In the genomic region with DNA sequence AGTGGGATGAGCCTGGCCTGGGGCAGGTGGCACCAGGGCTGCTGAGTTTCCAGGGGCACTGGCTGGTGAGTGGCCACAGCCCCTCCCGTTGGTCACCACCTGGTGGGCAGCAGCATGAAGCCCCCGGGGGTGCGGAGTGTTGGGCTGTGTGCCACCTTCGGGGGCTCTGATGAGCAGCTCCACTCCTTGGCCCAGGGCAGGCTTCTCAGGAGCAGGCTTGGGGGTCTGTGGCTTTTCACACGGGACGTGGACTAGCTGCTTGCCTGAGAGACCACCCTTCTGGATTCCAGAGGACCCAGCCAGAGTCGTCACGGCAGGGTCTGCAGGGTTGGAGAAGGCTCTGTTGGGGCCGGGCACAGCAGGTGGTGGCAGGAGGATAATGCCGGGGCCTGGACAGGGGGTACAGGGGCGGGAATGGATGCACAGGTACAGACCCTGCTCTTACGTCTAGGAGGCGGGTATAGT, we compare ENCODE assay signal across 15 cellular contexts.
DNase-seq lines count a peak whose midpoint lies in the region; ATAC-seq and TF ChIP-seq lines count a peak whose summit lies in the region.
"Had no signal": no experiment of that assay in that cellular context is flagged by ENCODE, and none has a peak within 500 bp of the region (broad histone marks: within the 10 kb centered on the region; RNA-seq: fewer than 3 reads in every experiment).

No MANE protein-coding gene starts in this region.

- no peaks in the 10 kb centered on the region for H3K4me1 ChIP-seq in osteoblast (ENCODE audit: insufficient read depth, low read length)
- H3K4me1 ChIP-seq in HAP-1: no peaks in the 10 kb centered on the region
- H3K4me1 ChIP-seq in SK-N-SH (ENCODE audit: control insufficient read depth in 1 of 2, insufficient read depth in 2 of 2, low read depth in 1 of 2, low read length in 1 of 2): no peaks in the 10 kb centered on the region; a peak in 1 of 4 replicates

- in situ Hi-C loops in HAP-1 (cut with MboI; ENCODE audit: low sequenced_read_pairs): no loop called here

- DNase-seq in islet precursor cell (peak; percentile 48), mesenteric fat pad (ENCODE audit: low spot score) (peak; percentile 71), osteoblast (ENCODE audit: insufficient read length, low spot score, missing footprints) (peak; percentile 27), HAP-1 (ENCODE audit: low spot score in 2 of 2) (no peak), SK-N-SH (no peak)
- no peak for DNase-seq in stimulated activated effector memory CD8-positive, alpha-beta T cell treated with anti-CD3 and anti-CD28 coated beads, Interleukin-12 subunit alpha, Interleukin-12 subunit beta, amount 100 ng/mL, for 72 hours (ENCODE audit: low spot score in 2 of 2)
- DNase-seq: Calu3; CD8-positive, alpha-beta T cell; GF-D8; H9 had no signal

- POLR2A ChIA-PET in SK-N-SH (lab: Yijun Ruan, JAX): no interaction called here

- peak; percentile 31 for ATAC-seq in stimulated activated effector memory CD8-positive, alpha-beta T cell treated with anti-CD3 and anti-CD28 coated beads, Interleukin-12 subunit alpha, Interleukin-12 subunit beta, amount 100 ng/mL, for 72 hours
- ATAC-seq in esophagus mucosa (no peak), HG03469 (IDR thresholded peaks at IDR 0.05; ENCODE audit: unreplicated experiment) (no peak)
- ATAC-seq: CD8-positive, alpha-beta T cell had no signal

- H3K79me2 ChIP-seq in osteoblast (ENCODE audit: insufficient read depth, low read length) (no peaks in the 10 kb centered on the region), SK-N-SH (ENCODE audit: insufficient read depth) (no peaks in the 10 kb centered on the region)

- H3K4me1 Mint-ChIP-seq in stimulated activated effector memory CD8-positive, alpha-beta T cell treated with anti-CD3 and anti-CD28 coated beads, Interleukin-12 subunit alpha, Interleukin-12 subunit beta, amount 100 ng/mL, for 72 hours: peaks cover 7% of the 10 kb centered on the region

- no peaks in the 10 kb centered on the region for H4K20me1 ChIP-seq in osteoblast (ENCODE audit: insufficient read depth, low read length)
- no peaks in the 10 kb centered on the region for H4K20me1 ChIP-seq in SK-N-SH (ENCODE audit: insufficient read depth)
- H4K20me1 ChIP-seq: BLaER1 treated with 17β-estradiol and CSF1 and Interleukin-3, amounts not matched to agents 10 nM and 100 nM had no signal

- WGBS in SK-N-SH (ENCODE audit: low lambda C conversion rate): 65% methylated on average over 10 of the region's 13 CpGs

- CTCF ChIA-PET in SK-N-SH (lab: Yijun Ruan, JAX): interaction anchor here (0.5 kb wide), 1 partner anchor 120 kb away, joined by 3 read pairs; no protein-coding TSS in a partner anchor

- H2AFZ ChIP-seq in osteoblast (ENCODE audit: low read length) (no peak overlapping the region), SK-N-SH (ENCODE audit: low read depth) (no peak overlapping the region)

- no peak overlapping the region for H3K27ac Mint-ChIP-seq in stimulated activated effector memory CD8-positive, alpha-beta T cell treated with anti-CD3 and anti-CD28 coated beads, Interleukin-12 subunit alpha, Interleukin-12 subunit beta, amount 100 ng/mL, for 72 hours
- H3K27ac Mint-ChIP-seq: B cell; CD8-positive, alpha-beta T cell; H9 had no signal

- H3K36me3 ChIP-seq in osteoblast (ENCODE audit: insufficient read depth, low read length) (no peaks in the 10 kb centered on the region), HAP-1 (replicated peaks) (no peaks in the 10 kb centered on the region), SK-N-SH (replicated peaks in 1 of 2; ENCODE audit: control insufficient read depth in 1 of 2, insufficient read depth in 2 of 2, low read length in 1 of 2) (no peaks in the 10 kb centered on the region)
- H3K36me3 ChIP-seq: BLaER1 treated with 17β-estradiol and CSF1 and Interleukin-3, amounts not matched to agents 10 nM and 100 nM had no signal

- H3K9me3 Mint-ChIP-seq in stimulated activated effector memory CD8-positive, alpha-beta T cell treated with anti-CD3 and anti-CD28 coated beads, Interleukin-12 subunit alpha, Interleukin-12 subunit beta, amount 100 ng/mL, for 72 hours: no peaks in the 10 kb centered on the region
- H3K9me3 Mint-ChIP-seq: CD8-positive, alpha-beta T cell had no signal

- no peak overlapping the region for H3K9ac ChIP-seq in SK-N-SH
- H3K9ac ChIP-seq: BLaER1 treated with 17β-estradiol and CSF1 and Interleukin-3, amounts not matched to agents 10 nM and 100 nM had no signal

- no peak overlapping the region for H3K27ac ChIP-seq in osteoblast (ENCODE audit: low read depth, low read length)
- no peak overlapping the region for H3K27ac ChIP-seq in SK-N-SH (ENCODE audit: low read depth in 2 of 2, low read length in 1 of 2)
- H3K27ac ChIP-seq: BLaER1 treated with 17β-estradiol and CSF1 and Interleukin-3, amounts not matched to agents 10 nM and 100 nM; HL-60 had no signal

- TF ChIP-seq EP300 in SK-N-SH (IDR thresholded peaks at IDR 0.05; ENCODE audit: borderline replicate concordance in 1 of 2, low read depth in 1 of 2, low read length in 1 of 2): no peak

- H3F3A ChIP-seq in SK-N-SH (replicated peaks; ENCODE audit: insufficient read depth): no peaks in the 10 kb centered on the region

- H3K4me2 ChIP-seq in osteoblast (ENCODE audit: insufficient read depth, low read length) (no peak overlapping the region), SK-N-SH (no peak overlapping the region)
- H3K4me2 ChIP-seq: BLaER1 treated with 17β-estradiol and CSF1 and Interleukin-3, amounts not matched to agents 10 nM and 100 nM had no signal

- H3K36me3 Mint-ChIP-seq in stimulated activated effector memory CD8-positive, alpha-beta T cell treated with anti-CD3 and anti-CD28 coated beads, Interleukin-12 subunit alpha, Interleukin-12 subunit beta, amount 100 ng/mL, for 72 hours: no peaks in the 10 kb centered on the region
- H3K36me3 Mint-ChIP-seq: CD8-positive, alpha-beta T cell had no signal

- H3K9me2 ChIP-seq in SK-N-SH: no peaks in the 10 kb centered on the region

- no peak overlapping the region for H3K4me3 ChIP-seq in osteoblast (ENCODE audit: insufficient read depth, low read length)
- H3K4me3 ChIP-seq in HAP-1: no peak overlapping the region
- no peak overlapping the region for H3K4me3 ChIP-seq in SK-N-SH (ENCODE audit: low read depth in 2 of 2, low read length in 1 of 2)
- H3K4me3 ChIP-seq: BLaER1 treated with 17β-estradiol and CSF1 and Interleukin-3, amounts not matched to agents 10 nM and 100 nM had no signal

- no peak for TF ChIP-seq RAD21 in SK-N-SH (IDR thresholded peaks at IDR 0.05; ENCODE audit: low read length)

- no peaks in the 10 kb centered on the region for H3K27me3 ChIP-seq in osteoblast (ENCODE audit: insufficient read depth, low read length)
- no peaks in the 10 kb centered on the region for H3K27me3 ChIP-seq in HAP-1 (ENCODE audit: low read depth)
- H3K27me3 ChIP-seq in SK-N-SH (ENCODE audit: insufficient read depth): no peaks in the 10 kb centered on the region
- H3K27me3 ChIP-seq: BLaER1 treated with 17β-estradiol and CSF1 and Interleukin-3, amounts not matched to agents 10 nM and 100 nM had no signal

- TF ChIP-seq CTCF in osteoblast (IDR thresholded peaks at IDR 0.05; ENCODE audit: extremely low read depth, low read depth, low read length) (no peak), SK-N-SH (IDR thresholded peaks at IDR 0.05) (no peak)

- H3K9me3 ChIP-seq in osteoblast (ENCODE audit: low read depth, low read length): no peaks in the 10 kb centered on the region
- no peaks in the 10 kb centered on the region for H3K9me3 ChIP-seq in HAP-1
- H3K9me3 ChIP-seq in SK-N-SH: no peaks in the 10 kb centered on the region

- no peak overlapping the region for H3K4me3 Mint-ChIP-seq in stimulated activated effector memory CD8-positive, alpha-beta T cell treated with anti-CD3 and anti-CD28 coated beads, Interleukin-12 subunit alpha, Interleukin-12 subunit beta, amount 100 ng/mL, for 72 hours
- H3K4me3 Mint-ChIP-seq: B cell; CD8-positive, alpha-beta T cell; H9 had no signal

TF ChIP-seq in SK-N-SH, 30 proteins besides CTCF, POLR2A, EP300 and RAD21 (continues in another document):
- TF ChIP-seq IRF3 (IDR thresholded peaks at IDR 0.05; ENCODE audit: low read depth, low read length) (no peak), REST (IDR thresholded peaks at IDR 0.05; ENCODE audit: low read depth, low read length) (no peak), TEAD4 (IDR thresholded peaks at IDR 0.05; ENCODE audit: borderline replicate concordance, insufficient read depth) (no peak), CHD2 (IDR thresholded peaks at IDR 0.05; ENCODE audit: low read length, partially characterized antibody) (no peak)

Comparison
In these comparisons a context has a peak if more than half of its experiments do, and no peak if none do; other contexts are left out.
1. DNase-seq: peak in islet precursor cell (single experiment), mesenteric fat pad (single experiment) and osteoblast (single experiment); none in stimulated activated effector memory CD8-positive, alpha-beta T cell treated with anti-CD3 and anti-CD28 coated beads, Interleukin-12 subunit alpha, Interleukin-12 subunit beta, amount 100 ng/mL, for 72 hours (0 of 2), HAP-1 (0 of 2) and SK-N-SH (single experiment).